ENCODE assay signal across 31 cellular contexts in genomic region chr6:116433313-116433712, GRCh38. TPM values are rescaled to one million over a fixed set of nuclear protein-coding genes. Genes with fewer than 3 reads are reported as not detected.
"Had no signal": no experiment of that assay in that cellular context is flagged by ENCODE, and none has a peak within 500 bp of the region (broad histone marks: within the 10 kb centered on the region; RNA-seq: fewer than 3 reads in every experiment).

No MANE protein-coding gene starts in this region.

- H3K9me3 Mint-ChIP-seq: activated CD8-positive, alpha-beta T cell treated with anti-CD3 and anti-CD28 coated beads for 36 hours; activated T-cell treated with anti-CD3 and anti-CD28 coated beads, Interleukin-2, amount 50 U/mL, for 4 hours; activated T-helper 17 cell treated with anti-CD3 and anti-CD28 coated beads, Interleukin-2, amount 50 U/mL, for 72 hours had no signal

- H3K27ac ChIP-seq: body of pancreas, breast epithelium, cardiac muscle cell, colonic mucosa, dorsolateral prefrontal cortex, esophagus muscularis mucosa, foreskin keratinocyte, gastrocnemius medialis, heart left ventricle had no signal

- ATAC-seq: activated CD4-positive, CD25-positive, alpha-beta regulatory T cell treated with anti-CD3 and anti-CD28 coated beads, Interleukin-2, amount 50 U/mL, for 24 hours; activated CD8-positive, alpha-beta T cell treated with anti-CD3 and anti-CD28 coated beads for 36 hours; activated T-cell treated with anti-CD3 and anti-CD28 coated beads, Interleukin-2, amount 50 U/mL, for 4 hours; activated T-helper 17 cell treated with anti-CD3 and anti-CD28 coated beads, Interleukin-2, amount 50 U/mL, for 72 hours; body of pancreas; foreskin keratinocyte; gastrocnemius medialis; heart left ventricle had no signal

- H3K4me3 Mint-ChIP-seq: activated CD8-positive, alpha-beta T cell treated with anti-CD3 and anti-CD28 coated beads for 36 hours; activated naive CD8-positive, alpha-beta T cell; activated T-cell treated with anti-CD3 and anti-CD28 coated beads, Interleukin-2, amount 50 U/mL, for 4 hours; activated T-helper 17 cell treated with anti-CD3 and anti-CD28 coated beads, Interleukin-2, amount 50 U/mL, for 72 hours had no signal

- H3K27ac Mint-ChIP-seq: activated CD8-positive, alpha-beta T cell treated with anti-CD3 and anti-CD28 coated beads for 36 hours; activated naive CD8-positive, alpha-beta T cell; activated T-helper 17 cell treated with anti-CD3 and anti-CD28 coated beads, Interleukin-2, amount 50 U/mL, for 72 hours had no signal

- DNase-seq: activated CD4-positive, alpha-beta T cell treated with anti-CD3 and anti-CD28 coated beads for 48 hours; activated CD4-positive, alpha-beta T cell treated with anti-CD3 and anti-CD28 coated beads, Interleukin-2, amount 50 U/mL, for 1 hour; activated CD4-positive, alpha-beta T cell treated with anti-CD3 and anti-CD28 coated beads, Interleukin-2, amount 50 U/mL, for 48 hours; activated CD8-positive, alpha-beta memory T cell treated with anti-CD3 and anti-CD28 coated beads for 24 hours; activated CD8-positive, alpha-beta T cell treated with anti-CD3 and anti-CD28 coated beads for 36 hours; activated effector memory CD4-positive, alpha-beta T cell treated with Interleukin-2 at 50 U/mL for 16 hours; activated gamma-delta T cell treated with Interleukin-2 at 50 U/mL for 16 hours; activated naive CD4-positive, alpha-beta T cell treated with anti-CD3 and anti-CD28 coated beads, Interleukin-2, amount 50 U/mL, for 16 hours; activated naive CD4-positive, alpha-beta T cell treated with Interleukin-2 at 50 U/mL for 16 hours; activated T-cell treated with anti-CD3 and anti-CD28 coated beads, Interleukin-2, amount 50 U/mL, for 4 hours; amniotic stem cell; anterior cingulate cortex; body of pancreas; central memory CD4-positive, alpha-beta T cell; cerebellar nuclear complex; colonic mucosa; dorsolateral prefrontal cortex; effector memory CD4-positive, alpha-beta T cell; erythroblast; foreskin keratinocyte; gastrocnemius medialis; glutamatergic neuron; heart left ventricle; T-helper 2 cell had no signal

- H3K27me3 ChIP-seq: body of pancreas, breast epithelium, cardiac muscle cell, colonic mucosa, dorsolateral prefrontal cortex, esophagus muscularis mucosa, foreskin keratinocyte, gastrocnemius medialis, heart left ventricle had no signal

- FAIRE-seq: astrocyte had no signal

- H3K36me3 ChIP-seq: breast epithelium, colonic mucosa had no signal

- H3K36me3 Mint-ChIP-seq: activated naive CD8-positive, alpha-beta T cell had no signal

- H3K27me3 Mint-ChIP-seq: activated CD8-positive, alpha-beta T cell treated with anti-CD3 and anti-CD28 coated beads for 36 hours; activated naive CD8-positive, alpha-beta T cell; activated T-helper 17 cell treated with anti-CD3 and anti-CD28 coated beads, Interleukin-2, amount 50 U/mL, for 72 hours had no signal

- H3K4me3 ChIP-seq: body of pancreas, breast epithelium, cardiac muscle cell, colonic mucosa, dorsolateral prefrontal cortex, esophagus muscularis mucosa, gastrocnemius medialis, heart left ventricle had no signal

- H3K4me1 Mint-ChIP-seq: activated T-helper 17 cell treated with anti-CD3 and anti-CD28 coated beads, Interleukin-2, amount 50 U/mL, for 72 hours had no signal

RNA-seq across cellular contexts. Expression of gene CALHM6, which starts 27.9 kb away (rescaled TPM):
- total RNA-seq: astrocyte, cardiac muscle cell had no signal
